In the genomic region with DNA sequence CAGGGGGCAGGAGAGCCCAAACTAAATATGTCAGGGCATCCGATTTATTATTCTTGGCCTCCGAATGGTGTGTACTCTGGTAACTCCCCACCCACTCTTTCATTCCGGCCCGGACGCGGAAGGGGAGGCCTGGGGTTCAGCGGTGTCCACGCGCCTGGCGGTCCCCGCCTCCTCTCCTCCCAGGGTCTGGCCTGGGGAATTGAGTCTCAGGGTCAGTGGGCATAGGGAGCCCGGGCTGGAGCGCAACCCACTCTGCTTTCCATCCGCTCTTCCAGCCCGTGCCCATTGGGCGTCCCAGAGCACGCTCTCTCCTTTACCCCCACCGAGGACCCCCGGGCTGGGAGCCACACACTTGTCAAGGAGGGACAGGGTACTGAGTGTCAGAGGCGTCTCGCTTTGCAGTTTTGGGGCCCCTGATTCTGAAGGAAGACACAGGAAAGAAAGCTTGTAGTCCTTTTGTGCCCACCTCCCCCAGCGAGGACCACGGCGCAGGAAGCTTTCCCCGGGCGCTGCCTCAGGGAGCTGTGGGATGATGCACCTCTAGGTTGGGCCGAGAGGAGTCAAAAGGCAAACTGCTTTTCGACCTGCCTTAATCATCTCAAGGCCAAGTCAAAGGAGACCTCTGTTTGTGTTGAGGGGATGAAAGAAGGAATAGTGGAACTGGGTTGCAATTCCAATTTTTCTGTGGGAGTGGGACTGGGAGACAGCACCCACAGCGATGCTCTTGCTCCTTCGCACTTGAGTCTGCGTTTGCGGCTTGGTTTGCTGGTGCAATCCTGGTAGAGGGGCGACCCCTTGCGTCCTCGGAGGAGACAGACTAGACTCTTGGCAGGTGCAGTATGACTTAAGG, we compare ENCODE assay signal across 9 cellular contexts. TPM values are rescaled to one million over a fixed set of nuclear protein-coding genes. Genes with fewer than 3 reads are reported as not detected.
DNase-seq lines count a peak whose midpoint lies in the region; TF ChIP-seq lines count a peak whose summit lies in the region.
"Had no signal": no experiment of that assay in that cellular context is flagged by ENCODE, and none has a peak within 500 bp of the region (broad histone marks: within the 10 kb centered on the region; RNA-seq: fewer than 3 reads in every experiment).

No MANE protein-coding gene starts in this region.

- peak; percentile 97 for TF ChIP-seq RAD21 in Ishikawa (IDR thresholded peaks at IDR 0.05; ENCODE audit: low read depth)

- H3K36me3 ChIP-seq in ES-I3 (ENCODE audit: insufficient read depth, low read length) (no peaks in the 10 kb centered on the region), GM23248 (ENCODE audit: low read depth) (no peaks in the 10 kb centered on the region), ovary (no peaks in the 10 kb centered on the region)

- POLR2A ChIA-PET in RWPE1 (lab: Yijun Ruan, JAX; ENCODE audit: low non-redundant PET): no interaction called here

- no peaks in the 10 kb centered on the region for H3K9me2 ChIP-seq in GM23248 (ENCODE audit: insufficient read depth)

- H4K20me1 ChIP-seq in GM23248 (ENCODE audit: insufficient read depth): no peaks in the 10 kb centered on the region

- intact Hi-C loops in ovary (cut with DNase I): loop anchor here in 1 of 4 donors (10.0 kb wide), 1 partner anchor 1474 kb away; no protein-coding TSS in a partner anchor

- no peaks in the 10 kb centered on the region for H3K4me1 ChIP-seq in ES-I3 (ENCODE audit: insufficient read depth, low read length)
- H3K4me1 ChIP-seq in GM23248 (ENCODE audit: insufficient read depth): 0 out of 2 replicates have a peak, but pooled peaks cover 7% of the 10 kb centered on the region
- H3K4me1 ChIP-seq in ovary (ENCODE audit: insufficient read depth): peaks cover 5% of the 10 kb centered on the region

- H3F3A ChIP-seq in GM23248 (ENCODE audit: insufficient read depth): peaks cover 3% of the 10 kb centered on the region; the same call in 1 of the 2 replicates

- no peaks in the 10 kb centered on the region for H3K9me3 ChIP-seq in ES-I3 (ENCODE audit: control insufficient read depth, insufficient read depth, low read length)
- no peaks in the 10 kb centered on the region for H3K9me3 ChIP-seq in GM23248 (ENCODE audit: low read depth)
- H3K9me3 ChIP-seq in ovary: no peaks in the 10 kb centered on the region

- H3K4me2 ChIP-seq in GM23248 (ENCODE audit: unreplicated experiment): peak overlapping the region; percentile 44

- DNase-seq in GM23248 (peak; percentile 91), RWPE1 (ENCODE audit: low spot score) (peak; percentile 57), glomerular visceral epithelial cell (ENCODE audit: extremely low spot score) (peak; percentile 80), ovary (peak in 3 of 5 donors; percentile 55 to 68 (median 61)), ureter (ENCODE audit: low spot score) (peak; percentile 72)
- peak; percentile 65 for DNase-seq in activated naive CD4-positive, alpha-beta T cell treated with anti-CD3 and anti-CD28 coated beads, Interleukin-2, amount 50 U/mL, for 16 hours
- DNase-seq: natural killer cell had no signal

- H2AFZ ChIP-seq in GM23248: no peak overlapping the region

- H3K27ac ChIP-seq in GM23248 (no peak overlapping the region), RWPE1 (no peak overlapping the region), ovary (no peak overlapping the region)

- no peak for TF ChIP-seq EP300 in Ishikawa (IDR thresholded peaks at IDR 0.05; ENCODE audit: borderline replicate concordance)
- TF ChIP-seq EP300 in ovary (IDR thresholded peaks at IDR 0.05): no peak

- WGBS in GM23248 (ENCODE audit: low coverage in 1 of 2, low lambda C conversion rate in 2 of 2, missing lambda C conversion rate in 2 of 2), 2 experiments: 29 to 33% methylated on average over 35 of the region's 35 CpGs
- WGBS in ovary, 3 donors: 5 to 13% (median 12%) methylated on average over 33 to 35 of the region's 35 CpGs

- H3K79me2 ChIP-seq in GM23248 (ENCODE audit: insufficient read depth): no peaks in the 10 kb centered on the region

- TF ChIP-seq POLR2A in ovary (IDR thresholded peaks at IDR 0.05): no peak

- H3K4me3 ChIP-seq in GM23248 (peak overlapping the region; percentile 36; the same call in 1 of the 2 replicates), ovary (peak overlapping the region; percentile 44)

- TF ChIP-seq CTCF in RWPE1 (conservative IDR thresholded peaks at IDR 0.05; ENCODE audit: low read depth) (peak; percentile 43; the same call in 1 of the 2 replicates), ovary (IDR thresholded peaks at IDR 0.05) (peak in 1 of 3 donors; percentile 31)

- H3K27me3 ChIP-seq in GM23248 (replicated peaks; ENCODE audit: insufficient read depth) (no peaks in the 10 kb centered on the region), ovary (no peaks in the 10 kb centered on the region)

- CTCF ChIA-PET in RWPE1 (lab: Yijun Ruan, JAX): interaction anchor here (0.7 kb wide), 1 partner anchor 317 kb away, joined by 6 read pairs; no protein-coding TSS in a partner anchor

- in situ Hi-C loops in GM23248 (cut with MboI): loop anchor here (25.0 kb wide), 1 partner anchor 1084 kb away; no protein-coding TSS in a partner anchor

- peak overlapping the region; percentile 63; the same call in 1 of the 2 replicates for H3K9ac ChIP-seq in ES-I3 (ENCODE audit: low read depth, low read length)
- H3K9ac ChIP-seq in GM23248: no peak overlapping the region

TF ChIP-seq in Ishikawa, 13 proteins besides CTCF, POLR2A, EP300 and RAD21:
- TF ChIP-seq, protein P1, sequence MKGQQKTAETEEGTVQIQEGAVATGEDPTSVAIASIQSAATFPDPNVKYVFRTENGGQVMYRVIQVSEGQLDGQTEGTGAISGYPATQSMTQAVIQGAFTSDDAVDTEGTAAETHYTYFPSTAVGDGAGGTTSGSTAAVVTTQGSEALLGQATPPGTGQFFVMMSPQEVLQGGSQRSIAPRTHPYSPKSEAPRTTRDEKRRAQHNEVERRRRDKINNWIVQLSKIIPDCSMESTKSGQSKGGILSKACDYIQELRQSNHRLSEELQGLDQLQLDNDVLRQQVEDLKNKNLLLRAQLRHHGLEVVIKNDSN (IDR thresholded peaks at IDR 0.05): no peak
- TF ChIP-seq TAF1 (IDR thresholded peaks at IDR 0.05; ENCODE audit: low read depth) (no peak), CREB1 (IDR thresholded peaks at IDR 0.05; ENCODE audit: low read depth) (no peak), FOXM1 (IDR thresholded peaks at IDR 0.05; ENCODE audit: borderline replicate concordance, low read depth) (no peak), EGR1 (IDR thresholded peaks at IDR 0.05) (no peak), CEBPB (IDR thresholded peaks at IDR 0.05) (no peak), ZBTB7A (IDR thresholded peaks at IDR 0.05; ENCODE audit: low read depth) (no peak), TEAD4 (IDR thresholded peaks at IDR 0.05) (no peak), YY1 (IDR thresholded peaks at IDR 0.05; ENCODE audit: low read depth) (no peak), TCF12 (IDR thresholded peaks at IDR 0.05; ENCODE audit: low read depth) (no peak)

RNA-seq across cellular contexts. Expression of a gene that starts 2.5 kb away (rescaled TPM):
- total RNA-seq in GM23248 (2014; rRNA removed; shearing (Covaris generic)): 0.13 and 1.4 TPM in 2 replicates
- 2.9 and 4.1 TPM in 2 replicates for polyA plus RNA-seq in GM23248 (2016; fragmentation: Nextera tagmentation; extraction: Ambion mirVana)
- total RNA-seq in ovary: 1 to 10 TPM in 3 of 7 donors, under 1 TPM in 3, not detected in 1; 0.12 to 9.0 (median 1.6) TPM
- polyA plus RNA-seq in ovary: 10 to 100 TPM in 1 of 2 donors, under 1 TPM in 1; 0.40 to 35.9 TPM
- 4.1 TPM for total RNA-seq in ureter
- total RNA-seq: natural killer cell had no signal
